25 cellular contexts compared by ENCODE assay signal in the genomic region with DNA sequence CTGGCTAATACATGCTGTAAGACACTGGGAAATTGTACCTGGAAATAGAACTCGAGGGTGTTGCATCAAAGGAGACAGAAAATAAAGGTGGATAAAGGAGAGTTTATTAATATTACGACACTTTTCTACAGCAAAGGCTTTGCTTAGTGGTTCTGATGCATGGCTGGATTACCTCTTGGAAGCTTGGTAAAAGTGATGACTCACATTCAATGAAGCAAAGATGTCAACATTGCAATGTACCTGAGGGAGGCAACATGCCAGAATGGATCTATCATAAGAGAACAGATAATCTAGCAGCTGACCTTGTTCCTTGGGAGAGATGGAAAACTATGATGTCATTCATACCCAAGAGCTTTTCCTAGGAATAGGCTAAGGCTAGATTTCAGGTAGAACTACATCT.
"Had no signal": no experiment of that assay in that cellular context is flagged by ENCODE, and none has a peak within 500 bp of the region (broad histone marks: within the 10 kb centered on the region; RNA-seq: fewer than 3 reads in every experiment).

No MANE protein-coding gene starts in this region.

- H3K9me3 ChIP-seq: adrenal gland, esophagus squamous epithelium, gastrocnemius medialis, tibial nerve had no signal

- DNase-seq: activated CD4-positive, alpha-beta memory T cell treated with anti-CD3 and anti-CD28 coated beads for 36 hours; activated CD4-positive, alpha-beta T cell treated with anti-CD3 and anti-CD28 coated beads, Interleukin-2, amount 10 ng/mL, durations not matched to agents 24 days and 14 days; activated CD4-positive, CD25-positive, alpha-beta regulatory T cell treated with anti-CD3 and anti-CD28 coated beads, Interleukin-2, amount 50 U/mL, for 72 hours; activated CD8-positive, alpha-beta memory T cell treated with anti-CD3 and anti-CD28 coated beads, Interleukin-2, amount 50 U/mL, for 4 hours; activated effector memory CD4-positive, alpha-beta T cell treated with anti-CD3 and anti-CD28 coated beads, Interleukin-2, amount 50 U/mL, for 16 hours; activated naive CD4-positive, alpha-beta T cell treated with anti-CD3 and anti-CD28 coated beads for 36 hours; activated naive CD8-positive, alpha-beta T cell treated with anti-CD3 and anti-CD28 coated beads for 36 hours; activated T-cell treated with anti-CD3 and anti-CD28 coated beads, Interleukin-2, amount 50 U/mL, for 1 hour; adrenal gland; aorta; caudate nucleus; esophagus squamous epithelium; gastrocnemius medialis; glutamatergic neuron; islet precursor cell; left cardiac atrium; left ventricle myocardium superior; posterior cingulate gyrus; right cardiac atrium; stimulated activated CD4-positive, alpha-beta T cell treated with anti-CD3 and anti-CD28 coated beads, Interleukin-2, amount 100 ng/mL, for 48 hours; stimulated activated naive CD4-positive, alpha-beta T cell treated with Interleukin-2 at 50 U/mL for 16 hours; T-helper 17 cell; T1000 had no signal

- H3K36me3 ChIP-seq: adrenal gland, esophagus squamous epithelium, gastrocnemius medialis, tibial nerve had no signal

- FAIRE-seq: endothelial cell of umbilical vein had no signal

- H3K4me3 ChIP-seq: adrenal gland, esophagus squamous epithelium, gastrocnemius medialis, tibial nerve had no signal

- H3K4me1 ChIP-seq: adrenal gland, gastrocnemius medialis, tibial nerve had no signal

- H3K27me3 ChIP-seq: adrenal gland, esophagus squamous epithelium, gastrocnemius medialis, tibial nerve had no signal

- ATAC-seq: gastrocnemius medialis, left cardiac atrium, left ventricle myocardium superior, right cardiac atrium, T-helper 17 cell had no signal

- H3K27ac ChIP-seq: adrenal gland, gastrocnemius medialis, tibial nerve had no signal
